In the genomic region with DNA sequence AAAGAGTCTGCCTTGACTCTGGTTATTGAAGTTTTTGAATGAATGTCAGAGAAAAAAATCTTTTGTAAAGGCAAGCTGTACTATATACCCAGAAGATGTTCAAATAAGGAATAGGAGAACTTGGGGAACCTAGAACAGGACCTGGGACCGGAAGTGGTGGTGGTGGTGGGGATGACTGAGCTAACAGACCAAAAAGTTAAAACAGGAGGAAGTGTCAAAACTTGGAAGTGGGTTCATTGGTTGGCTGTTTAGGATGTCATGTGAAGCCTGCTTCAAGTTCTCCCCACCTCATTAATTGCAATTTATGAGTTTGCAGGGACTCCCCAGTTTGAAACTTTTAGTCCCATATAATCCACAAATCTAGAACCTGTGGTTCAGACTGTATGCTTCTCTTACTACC, we compare ENCODE assay signal across 10 cellular contexts. TPM values are rescaled to one million over a fixed set of nuclear protein-coding genes. Genes with fewer than 3 reads are reported as not detected.
A peak's percentile ranks its signal among the peaks of the same experiment; 100 is the strongest.
DNase-seq lines count a peak whose midpoint lies in the region; ATAC-seq and TF ChIP-seq lines count a peak whose summit lies in the region.
"Had no signal": no experiment of that assay in that cellular context is flagged by ENCODE, and none has a peak within 500 bp of the region (broad histone marks: within the 10 kb centered on the region; RNA-seq: fewer than 3 reads in every experiment).

No MANE protein-coding gene starts in this region.

- peak overlapping the region in 2 of 3 donors; percentile 20 to 36 for H3K27ac Mint-ChIP-seq in CD4-positive, CD25-positive, alpha-beta regulatory T cell

- peaks cover 19% of the 10 kb centered on the region for H3K36me3 Mint-ChIP-seq in CD4-positive, CD25-positive, alpha-beta regulatory T cell

- no peak overlapping the region for H3K27ac ChIP-seq in CD4-positive, CD25-positive, alpha-beta regulatory T cell (ENCODE audit: insufficient read depth, low read length, poor library complexity, severe bottlenecking)
- peak overlapping the region in 2 of 5 donors; percentile 75 to 77 for H3K27ac ChIP-seq in stomach
- H3K27ac ChIP-seq: VCaP had no signal

- peak in 1 of 2 donors; percentile 41 for ATAC-seq in CD4-positive, CD25-positive, alpha-beta regulatory T cell (ENCODE audit: low read depth in 2 of 2)
- ATAC-seq in GM21423 (IDR thresholded peaks at IDR 0.05; ENCODE audit: unreplicated experiment): peak; percentile 41
- ATAC-seq in Right ventricle myocardium superior (ENCODE audit: poor library complexity): peak; percentile 47
- no peak for ATAC-seq in GM18517 (IDR thresholded peaks at IDR 0.05; ENCODE audit: unreplicated experiment)

- 59 to 79% (median 71%) methylated on average over 1 of the region's 1 CpG for WGBS in stomach, 5 donors

- H3K27me3 Mint-ChIP-seq in CD4-positive, CD25-positive, alpha-beta regulatory T cell: no peaks in the 10 kb centered on the region

- H3K27me3 ChIP-seq in CD4-positive, CD25-positive, alpha-beta regulatory T cell (ENCODE audit: control insufficient read depth, insufficient read depth, low read length): no peaks in the 10 kb centered on the region
- H3K27me3 ChIP-seq in stomach: peaks cover 0 to 5% (median 0%) of the 10 kb centered on the region in 3 donors

- peak in 1 of 3 donors; percentile 63 for DNase-seq in CD4-positive, CD25-positive, alpha-beta regulatory T cell
- DNase-seq in SIG-M5 (lab: John Stamatoyannopoulos, UW) (peak; percentile 56), Right ventricle myocardium superior (peak; percentile 61), retina (no peak), stomach (no peak), NCI-H1694 (lab: John Stamatoyannopoulos, UW) (no peak)
- DNase-seq: NCI-H1048 had no signal

- no peak for TF ChIP-seq CTCF in stomach (IDR thresholded peaks at IDR 0.05)

- no peak overlapping the region for H3K4me3 ChIP-seq in CD4-positive, CD25-positive, alpha-beta regulatory T cell (ENCODE audit: low read depth, low read length)
- no peak overlapping the region for H3K4me3 ChIP-seq in stomach

- peak overlapping the region in 1 of 4 donors; percentile 67 for H3K4me3 Mint-ChIP-seq in CD4-positive, CD25-positive, alpha-beta regulatory T cell

- TF ChIP-seq EP300 in stomach (IDR thresholded peaks at IDR 0.05): no peak

- peaks cover 0 to 45% (median 21%) of the 10 kb centered on the region in 4 donors for H3K4me1 Mint-ChIP-seq in CD4-positive, CD25-positive, alpha-beta regulatory T cell

- H3K9me3 ChIP-seq in CD4-positive, CD25-positive, alpha-beta regulatory T cell (ENCODE audit: control insufficient read depth in 2 of 2, low read length in 2 of 2): peaks cover 0 to 3% of the 10 kb centered on the region in 2 experiments
- H3K9me3 ChIP-seq in stomach: peaks cover 0 to 11% (median 3%) of the 10 kb centered on the region in 4 donors

- H3K36me3 ChIP-seq in CD4-positive, CD25-positive, alpha-beta regulatory T cell (ENCODE audit: control insufficient read depth, insufficient read depth, low read length): no peaks in the 10 kb centered on the region
- H3K36me3 ChIP-seq in stomach: no peaks in the 10 kb centered on the region

- TF ChIP-seq POLR2A in stomach (IDR thresholded peaks at IDR 0.05): no peak

- intact Hi-C loops in Right ventricle myocardium superior (cut with DNase I): no loop called here
- intact Hi-C loops in stomach (cut with DNase I; ENCODE audit: low total_unique reads): no loop called here

- peaks cover 9% of the 10 kb centered on the region for H3K4me1 ChIP-seq in CD4-positive, CD25-positive, alpha-beta regulatory T cell (ENCODE audit: control insufficient read depth, insufficient read depth, low read length, poor library complexity, severe bottlenecking)
- H3K4me1 ChIP-seq in stomach: peaks cover 0 to 27% (median 0%) of the 10 kb centered on the region in 4 donors

- H3K9me3 Mint-ChIP-seq in CD4-positive, CD25-positive, alpha-beta regulatory T cell: peaks cover 0 to 7% (median 4%) of the 10 kb centered on the region in 7 donors

RNA-seq across cellular contexts. Expression of a gene that starts 26.2 kb away (rescaled TPM):
- 13.8 TPM for total RNA-seq in CD4-positive, CD25-positive, alpha-beta regulatory T cell
- polyA plus RNA-seq in CD4-positive, CD25-positive, alpha-beta regulatory T cell: 1 to 10 TPM; 1.2 to 3.1 (median 2.3) TPM
- 3.3 TPM for total RNA-seq in Right ventricle myocardium superior
- 10 to 100 TPM in 1 of 5 donors, 1 to 10 TPM in 3, under 1 TPM in 1; 0.89 to 16.5 (median 6.2) TPM for total RNA-seq in stomach
- 1 to 10 TPM in 1 of 3 donors, under 1 TPM in 2; 0.40 to 1.2 (median 0.46) TPM for polyA plus RNA-seq in stomach

Comparison
In these comparisons a context has a peak if more than half of its experiments do, and no peak if none do; other contexts are left out.
1. DNase-seq: peak in SIG-M5 (single experiment) and Right ventricle myocardium superior (single experiment); none in retina (single experiment), stomach (single experiment) and NCI-H1694 (single experiment).